In genomic region chr13:40932252-40932651, GRCh38 we compare ENCODE assay signal across 22 cellular contexts.
"Had no signal": no experiment of that assay in that cellular context is flagged by ENCODE, and none has a peak within 500 bp of the region (broad histone marks: within the 10 kb centered on the region; RNA-seq: fewer than 3 reads in every experiment).

No MANE protein-coding gene starts in this region.

- H3K9me3 ChIP-seq: ascending aorta, MG63 had no signal

- H3K27me3 Mint-ChIP-seq: activated CD4-positive, alpha-beta memory T cell treated with anti-CD3 and anti-CD28 coated beads for 36 hours; activated CD4-positive, alpha-beta T cell treated with anti-CD3 and anti-CD28 coated beads, Interleukin-2, amount 10 ng/mL, durations not matched to agents 7 days and 5 days; activated T-helper 17 cell treated with anti-CD3 and anti-CD28 coated beads, Interleukin-2, amount 50 U/mL, for 72 hours; brain had no signal

- H3K27ac ChIP-seq: ascending aorta, KMS-11 had no signal

- DNase-seq: activated CD4-positive, alpha-beta memory T cell treated with anti-CD3 and anti-CD28 coated beads for 36 hours; activated CD4-positive, alpha-beta T cell treated with anti-CD3 and anti-CD28 coated beads, Interleukin-2, amount 10 ng/mL, durations not matched to agents 7 days and 5 days; activated CD4-positive, CD25-positive, alpha-beta regulatory T cell; activated CD8-positive, alpha-beta memory T cell treated with anti-CD3 and anti-CD28 coated beads, Interleukin-2, amount 50 U/mL, for 4 hours; activated gamma-delta T cell; activated naive CD4-positive, alpha-beta T cell treated with anti-CD3 and anti-CD28 coated beads, Interleukin-2, amount 50 U/mL, for 16 hours; MG63; MV-4-11; NCI-H1092 treated with DMSO at 0.1 percent for 48 hours; NCI-H1417 treated with DMSO at 0.1 percent for 48 hours; NCI-H1694; NCI-H2029; NCI-H2107; NCI-H510A treated with DMSO at 0.1 percent for 48 hours; NCI-H69; SIG-M5; T-helper 2 cell; T1000 had no signal

- H3K4me2 ChIP-seq: KMS-11 had no signal

- H3K4me3 ChIP-seq: ascending aorta, MG63 had no signal

- H3K27ac Mint-ChIP-seq: activated CD4-positive, alpha-beta T cell treated with anti-CD3 and anti-CD28 coated beads, Interleukin-2, amount 10 ng/mL, durations not matched to agents 7 days and 5 days; brain had no signal

- H3K9ac ChIP-seq: KMS-11 had no signal

- H3K4me3 Mint-ChIP-seq: activated CD4-positive, alpha-beta memory T cell treated with anti-CD3 and anti-CD28 coated beads for 36 hours; activated CD4-positive, alpha-beta T cell treated with anti-CD3 and anti-CD28 coated beads, Interleukin-2, amount 10 ng/mL, durations not matched to agents 7 days and 5 days; activated T-helper 17 cell treated with anti-CD3 and anti-CD28 coated beads, Interleukin-2, amount 50 U/mL, for 72 hours; brain had no signal

- H3K9me3 Mint-ChIP-seq: activated CD4-positive, alpha-beta memory T cell treated with anti-CD3 and anti-CD28 coated beads for 36 hours; activated CD4-positive, alpha-beta T cell treated with anti-CD3 and anti-CD28 coated beads, Interleukin-2, amount 10 ng/mL, durations not matched to agents 7 days and 5 days; activated T-helper 17 cell treated with anti-CD3 and anti-CD28 coated beads, Interleukin-2, amount 50 U/mL, for 72 hours; brain had no signal

- H3K4me1 Mint-ChIP-seq: brain had no signal

- H3K27me3 ChIP-seq: ascending aorta, MG63 had no signal

- ATAC-seq: activated T-helper 17 cell treated with anti-CD3 and anti-CD28 coated beads, Interleukin-2, amount 50 U/mL, for 72 hours had no signal

- H3K4me1 ChIP-seq: ascending aorta had no signal
